In genomic region chr19:35166100-35167063, GRCh38 we compare ENCODE assay signal across 1 cellular context.
TF ChIP-seq lines count a peak whose summit lies in the region.

No MANE protein-coding gene starts in this region.

TF ChIP-seq in K562, 482 proteins besides CTCF, POLR2A, EP300 and RAD21 (continued from another document and continues in another):
- peak; percentile 74 for TF ChIP-seq PKNOX1 (IDR thresholded peaks at IDR 0.05)
- TF ChIP-seq HDAC8 (tag; IDR thresholded peaks at IDR 0.05), result no peak
- TF ChIP-seq FOXJ2 (tag; IDR thresholded peaks at IDR 0.05), result peak; percentile 16; the same call in 1 of the 2 replicates
- TF ChIP-seq, protein P1, sequence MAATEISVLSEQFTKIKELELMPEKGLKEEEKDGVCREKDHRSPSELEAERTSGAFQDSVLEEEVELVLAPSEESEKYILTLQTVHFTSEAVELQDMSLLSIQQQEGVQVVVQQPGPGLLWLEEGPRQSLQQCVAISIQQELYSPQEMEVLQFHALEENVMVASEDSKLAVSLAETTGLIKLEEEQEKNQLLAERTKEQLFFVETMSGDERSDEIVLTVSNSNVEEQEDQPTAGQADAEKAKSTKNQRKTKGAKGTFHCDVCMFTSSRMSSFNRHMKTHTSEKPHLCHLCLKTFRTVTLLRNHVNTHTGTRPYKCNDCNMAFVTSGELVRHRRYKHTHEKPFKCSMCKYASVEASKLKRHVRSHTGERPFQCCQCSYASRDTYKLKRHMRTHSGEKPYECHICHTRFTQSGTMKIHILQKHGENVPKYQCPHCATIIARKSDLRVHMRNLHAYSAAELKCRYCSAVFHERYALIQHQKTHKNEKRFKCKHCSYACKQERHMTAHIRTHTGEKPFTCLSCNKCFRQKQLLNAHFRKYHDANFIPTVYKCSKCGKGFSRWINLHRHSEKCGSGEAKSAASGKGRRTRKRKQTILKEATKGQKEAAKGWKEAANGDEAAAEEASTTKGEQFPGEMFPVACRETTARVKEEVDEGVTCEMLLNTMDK (IDR thresholded peaks at IDR 0.05; ENCODE audit: borderline replicate concordance, insufficient read depth, low read depth, low read length, poor library complexity, severe bottlenecking), result no peak
- TF ChIP-seq ZNF3 (CRISPR knock-in tag; IDR thresholded peaks at IDR 0.05), result no peak
- TF ChIP-seq, protein P2, sequence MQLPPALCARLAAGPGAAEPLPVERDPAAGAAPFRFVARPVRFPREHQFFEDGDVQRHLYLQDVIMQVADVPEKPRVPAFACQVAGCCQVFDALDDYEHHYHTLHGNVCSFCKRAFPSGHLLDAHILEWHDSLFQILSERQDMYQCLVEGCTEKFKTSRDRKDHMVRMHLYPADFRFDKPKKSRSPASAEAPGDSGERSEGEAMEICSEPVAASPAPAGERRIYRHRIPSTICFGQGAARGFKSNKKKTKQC (CRISPR knock-in tag; IDR thresholded peaks at IDR 0.05), result no peak
- TF ChIP-seq, protein P3, sequence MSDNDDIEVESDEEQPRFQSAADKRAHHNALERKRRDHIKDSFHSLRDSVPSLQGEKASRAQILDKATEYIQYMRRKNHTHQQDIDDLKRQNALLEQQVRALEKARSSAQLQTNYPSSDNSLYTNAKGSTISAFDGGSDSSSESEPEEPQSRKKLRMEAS (CRISPR knock-in tag; IDR thresholded peaks at IDR 0.05), result peak; percentile 48; the same call in 1 of the 2 replicates
- TF ChIP-seq MCM5 (IDR thresholded peaks at IDR 0.05; ENCODE audit: low read depth), result no peak
- TF ChIP-seq SRSF9 (IDR thresholded peaks at IDR 0.05; ENCODE audit: borderline replicate concordance, low read depth, low read length), result no peak
- no peak for TF ChIP-seq U2AF2 (optimal IDR thresholded peaks at IDR 0.05; ENCODE audit: low read depth, low read length)
- TF ChIP-seq, protein P4, sequence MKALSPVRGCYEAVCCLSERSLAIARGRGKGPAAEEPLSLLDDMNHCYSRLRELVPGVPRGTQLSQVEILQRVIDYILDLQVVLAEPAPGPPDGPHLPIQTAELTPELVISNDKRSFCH (CRISPR knock-in tag; IDR thresholded peaks at IDR 0.05), result no peak
- TF ChIP-seq, protein P4 (tag; IDR thresholded peaks at IDR 0.05), result peak; percentile 58; the same call in 1 of the 2 replicates
- TF ChIP-seq ZNF551 (CRISPR knock-in tag; IDR thresholded peaks at IDR 0.05), result no peak
- TF ChIP-seq EWSR1 (IDR thresholded peaks at IDR 0.05; ENCODE audit: borderline replicate concordance, low read depth, partially characterized antibody), result no peak
- no peak for TF ChIP-seq BCOR (IDR thresholded peaks at IDR 0.05)
- TF ChIP-seq, protein P5, sequence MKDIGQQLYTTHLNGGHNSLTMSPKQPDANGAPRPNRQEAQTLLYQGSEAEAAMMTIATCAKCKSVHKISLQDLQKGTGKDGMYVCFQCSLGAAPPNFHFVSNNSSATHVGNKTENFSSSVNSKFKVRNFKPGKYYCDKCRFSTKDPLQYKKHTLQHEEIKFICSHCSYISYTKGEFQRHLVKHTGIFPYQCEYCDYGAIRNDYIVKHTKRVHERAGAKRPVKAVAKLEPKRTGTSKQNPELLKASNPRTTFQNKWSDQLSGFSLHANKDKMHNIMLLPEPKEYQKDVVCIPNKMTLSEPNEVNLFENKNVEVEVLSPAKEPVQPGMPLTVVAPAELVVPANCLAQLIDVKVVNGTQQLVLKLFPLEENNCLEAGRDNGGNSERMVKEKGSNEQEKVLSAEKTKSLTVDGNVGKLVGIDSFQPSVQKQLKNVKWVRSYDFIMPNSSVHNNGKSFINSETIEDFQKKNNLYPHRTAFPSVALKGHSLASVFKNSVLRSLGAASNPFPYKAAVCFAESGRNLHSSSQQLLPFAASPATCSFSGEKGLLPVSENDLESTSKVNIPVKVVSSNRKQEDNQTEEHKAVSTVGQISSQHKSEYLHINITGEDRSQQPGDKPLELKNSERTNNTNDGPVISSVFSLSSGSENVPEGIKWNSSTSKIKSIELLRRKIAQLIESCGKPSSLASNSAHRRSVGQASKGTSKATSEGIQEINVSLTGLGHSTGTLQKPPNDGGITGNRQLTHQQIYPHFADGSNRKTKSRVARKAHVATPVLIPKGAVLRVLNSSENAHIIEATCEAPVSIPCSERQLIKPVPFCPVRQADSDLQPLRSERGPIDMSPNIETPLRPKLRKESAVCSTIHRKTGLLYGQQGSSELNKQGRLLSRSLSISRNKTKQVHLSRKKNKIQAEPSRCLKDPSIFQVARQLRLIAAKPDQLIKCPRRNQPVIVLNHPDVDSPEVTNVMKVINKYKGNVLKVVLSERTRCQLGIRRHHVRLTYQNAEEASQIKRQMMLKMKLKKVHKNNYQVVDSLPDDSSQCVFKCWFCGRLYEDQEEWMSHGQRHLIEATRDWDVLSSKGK (CRISPR knock-in tag; IDR thresholded peaks at IDR 0.05), result no peak
- TF ChIP-seq HDAC2 (IDR thresholded peaks at IDR 0.05), result peak; percentile 59
- peak; percentile 32 for TF ChIP-seq E2F6 (IDR thresholded peaks at IDR 0.05; ENCODE audit: borderline replicate concordance in 1 of 2, extremely low read depth in 1 of 2, insufficient read depth in 1 of 2, insufficient read length in 1 of 2, low read depth in 1 of 2, low read length in 1 of 2, poor library complexity in 1 of 2, severe bottlenecking in 1 of 2)
- TF ChIP-seq ZNF780A (CRISPR knock-in tag; IDR thresholded peaks at IDR 0.05), result no peak
- no peak for TF ChIP-seq HNRNPH1 (optimal IDR thresholded peaks at IDR 0.05; ENCODE audit: low read depth, low read length)
- peak; percentile 56; the same call in 1 of the 2 replicates for TF ChIP-seq TAL1 (IDR thresholded peaks at IDR 0.05)
- TF ChIP-seq, protein P6, sequence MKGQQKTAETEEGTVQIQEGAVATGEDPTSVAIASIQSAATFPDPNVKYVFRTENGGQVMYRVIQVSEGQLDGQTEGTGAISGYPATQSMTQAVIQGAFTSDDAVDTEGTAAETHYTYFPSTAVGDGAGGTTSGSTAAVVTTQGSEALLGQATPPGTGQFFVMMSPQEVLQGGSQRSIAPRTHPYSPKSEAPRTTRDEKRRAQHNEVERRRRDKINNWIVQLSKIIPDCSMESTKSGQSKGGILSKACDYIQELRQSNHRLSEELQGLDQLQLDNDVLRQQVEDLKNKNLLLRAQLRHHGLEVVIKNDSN (CRISPR knock-in tag; IDR thresholded peaks at IDR 0.05), result peak; percentile 91
- TF ChIP-seq EP400 (IDR thresholded peaks at IDR 0.05), result peak; percentile 66; the same call in 1 of the 2 replicates
- TF ChIP-seq, protein P7, sequence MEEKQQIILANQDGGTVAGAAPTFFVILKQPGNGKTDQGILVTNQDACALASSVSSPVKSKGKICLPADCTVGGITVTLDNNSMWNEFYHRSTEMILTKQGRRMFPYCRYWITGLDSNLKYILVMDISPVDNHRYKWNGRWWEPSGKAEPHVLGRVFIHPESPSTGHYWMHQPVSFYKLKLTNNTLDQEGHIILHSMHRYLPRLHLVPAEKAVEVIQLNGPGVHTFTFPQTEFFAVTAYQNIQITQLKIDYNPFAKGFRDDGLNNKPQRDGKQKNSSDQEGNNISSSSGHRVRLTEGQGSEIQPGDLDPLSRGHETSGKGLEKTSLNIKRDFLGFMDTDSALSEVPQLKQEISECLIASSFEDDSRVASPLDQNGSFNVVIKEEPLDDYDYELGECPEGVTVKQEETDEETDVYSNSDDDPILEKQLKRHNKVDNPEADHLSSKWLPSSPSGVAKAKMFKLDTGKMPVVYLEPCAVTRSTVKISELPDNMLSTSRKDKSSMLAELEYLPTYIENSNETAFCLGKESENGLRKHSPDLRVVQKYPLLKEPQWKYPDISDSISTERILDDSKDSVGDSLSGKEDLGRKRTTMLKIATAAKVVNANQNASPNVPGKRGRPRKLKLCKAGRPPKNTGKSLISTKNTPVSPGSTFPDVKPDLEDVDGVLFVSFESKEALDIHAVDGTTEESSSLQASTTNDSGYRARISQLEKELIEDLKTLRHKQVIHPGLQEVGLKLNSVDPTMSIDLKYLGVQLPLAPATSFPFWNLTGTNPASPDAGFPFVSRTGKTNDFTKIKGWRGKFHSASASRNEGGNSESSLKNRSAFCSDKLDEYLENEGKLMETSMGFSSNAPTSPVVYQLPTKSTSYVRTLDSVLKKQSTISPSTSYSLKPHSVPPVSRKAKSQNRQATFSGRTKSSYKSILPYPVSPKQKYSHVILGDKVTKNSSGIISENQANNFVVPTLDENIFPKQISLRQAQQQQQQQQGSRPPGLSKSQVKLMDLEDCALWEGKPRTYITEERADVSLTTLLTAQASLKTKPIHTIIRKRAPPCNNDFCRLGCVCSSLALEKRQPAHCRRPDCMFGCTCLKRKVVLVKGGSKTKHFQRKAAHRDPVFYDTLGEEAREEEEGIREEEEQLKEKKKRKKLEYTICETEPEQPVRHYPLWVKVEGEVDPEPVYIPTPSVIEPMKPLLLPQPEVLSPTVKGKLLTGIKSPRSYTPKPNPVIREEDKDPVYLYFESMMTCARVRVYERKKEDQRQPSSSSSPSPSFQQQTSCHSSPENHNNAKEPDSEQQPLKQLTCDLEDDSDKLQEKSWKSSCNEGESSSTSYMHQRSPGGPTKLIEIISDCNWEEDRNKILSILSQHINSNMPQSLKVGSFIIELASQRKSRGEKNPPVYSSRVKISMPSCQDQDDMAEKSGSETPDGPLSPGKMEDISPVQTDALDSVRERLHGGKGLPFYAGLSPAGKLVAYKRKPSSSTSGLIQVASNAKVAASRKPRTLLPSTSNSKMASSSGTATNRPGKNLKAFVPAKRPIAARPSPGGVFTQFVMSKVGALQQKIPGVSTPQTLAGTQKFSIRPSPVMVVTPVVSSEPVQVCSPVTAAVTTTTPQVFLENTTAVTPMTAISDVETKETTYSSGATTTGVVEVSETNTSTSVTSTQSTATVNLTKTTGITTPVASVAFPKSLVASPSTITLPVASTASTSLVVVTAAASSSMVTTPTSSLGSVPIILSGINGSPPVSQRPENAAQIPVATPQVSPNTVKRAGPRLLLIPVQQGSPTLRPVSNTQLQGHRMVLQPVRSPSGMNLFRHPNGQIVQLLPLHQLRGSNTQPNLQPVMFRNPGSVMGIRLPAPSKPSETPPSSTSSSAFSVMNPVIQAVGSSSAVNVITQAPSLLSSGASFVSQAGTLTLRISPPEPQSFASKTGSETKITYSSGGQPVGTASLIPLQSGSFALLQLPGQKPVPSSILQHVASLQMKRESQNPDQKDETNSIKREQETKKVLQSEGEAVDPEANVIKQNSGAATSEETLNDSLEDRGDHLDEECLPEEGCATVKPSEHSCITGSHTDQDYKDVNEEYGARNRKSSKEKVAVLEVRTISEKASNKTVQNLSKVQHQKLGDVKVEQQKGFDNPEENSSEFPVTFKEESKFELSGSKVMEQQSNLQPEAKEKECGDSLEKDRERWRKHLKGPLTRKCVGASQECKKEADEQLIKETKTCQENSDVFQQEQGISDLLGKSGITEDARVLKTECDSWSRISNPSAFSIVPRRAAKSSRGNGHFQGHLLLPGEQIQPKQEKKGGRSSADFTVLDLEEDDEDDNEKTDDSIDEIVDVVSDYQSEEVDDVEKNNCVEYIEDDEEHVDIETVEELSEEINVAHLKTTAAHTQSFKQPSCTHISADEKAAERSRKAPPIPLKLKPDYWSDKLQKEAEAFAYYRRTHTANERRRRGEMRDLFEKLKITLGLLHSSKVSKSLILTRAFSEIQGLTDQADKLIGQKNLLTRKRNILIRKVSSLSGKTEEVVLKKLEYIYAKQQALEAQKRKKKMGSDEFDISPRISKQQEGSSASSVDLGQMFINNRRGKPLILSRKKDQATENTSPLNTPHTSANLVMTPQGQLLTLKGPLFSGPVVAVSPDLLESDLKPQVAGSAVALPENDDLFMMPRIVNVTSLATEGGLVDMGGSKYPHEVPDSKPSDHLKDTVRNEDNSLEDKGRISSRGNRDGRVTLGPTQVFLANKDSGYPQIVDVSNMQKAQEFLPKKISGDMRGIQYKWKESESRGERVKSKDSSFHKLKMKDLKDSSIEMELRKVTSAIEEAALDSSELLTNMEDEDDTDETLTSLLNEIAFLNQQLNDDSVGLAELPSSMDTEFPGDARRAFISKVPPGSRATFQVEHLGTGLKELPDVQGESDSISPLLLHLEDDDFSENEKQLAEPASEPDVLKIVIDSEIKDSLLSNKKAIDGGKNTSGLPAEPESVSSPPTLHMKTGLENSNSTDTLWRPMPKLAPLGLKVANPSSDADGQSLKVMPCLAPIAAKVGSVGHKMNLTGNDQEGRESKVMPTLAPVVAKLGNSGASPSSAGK (IDR thresholded peaks at IDR 0.05), result peak; percentile 68
- TF ChIP-seq RBM25 (IDR thresholded peaks at IDR 0.05; ENCODE audit: low read depth, low read length, severe bottlenecking), result peak; percentile 20
- no peak for TF ChIP-seq ATF1 (CRISPR knock-in tag; IDR thresholded peaks at IDR 0.05)
- peak; percentile 41; the same call in 1 of the 2 replicates for TF ChIP-seq ATF1 (tag; IDR thresholded peaks at IDR 0.05)
- no peak for TF ChIP-seq MXI1 (IDR thresholded peaks at IDR 0.05; ENCODE audit: low read depth, low read length)
- TF ChIP-seq NUFIP1 (IDR thresholded peaks at IDR 0.05; ENCODE audit: partially characterized antibody), result no peak
- TF ChIP-seq, protein P8, sequence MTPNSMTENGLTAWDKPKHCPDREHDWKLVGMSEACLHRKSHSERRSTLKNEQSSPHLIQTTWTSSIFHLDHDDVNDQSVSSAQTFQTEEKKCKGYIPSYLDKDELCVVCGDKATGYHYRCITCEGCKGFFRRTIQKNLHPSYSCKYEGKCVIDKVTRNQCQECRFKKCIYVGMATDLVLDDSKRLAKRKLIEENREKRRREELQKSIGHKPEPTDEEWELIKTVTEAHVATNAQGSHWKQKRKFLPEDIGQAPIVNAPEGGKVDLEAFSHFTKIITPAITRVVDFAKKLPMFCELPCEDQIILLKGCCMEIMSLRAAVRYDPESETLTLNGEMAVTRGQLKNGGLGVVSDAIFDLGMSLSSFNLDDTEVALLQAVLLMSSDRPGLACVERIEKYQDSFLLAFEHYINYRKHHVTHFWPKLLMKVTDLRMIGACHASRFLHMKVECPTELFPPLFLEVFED (CRISPR knock-in tag; conservative IDR thresholded peaks at IDR 0.05), result no peak
- peak; percentile 40; the same call in 1 of the 2 replicates for TF ChIP-seq MYNN (IDR thresholded peaks at IDR 0.05)
- no peak for TF ChIP-seq MYNN (CRISPR knock-in tag; IDR thresholded peaks at IDR 0.05)
- peak; percentile 54; the same call in 1 of the 2 replicates for TF ChIP-seq RNF2 (IDR thresholded peaks at IDR 0.05)
- TF ChIP-seq GATA2 (CRISPR knock-in tag; IDR thresholded peaks at IDR 0.05), result peak; percentile 98
- 0 out of 2 replicates have a peak, but pooled peaks have one; percentile 42 for TF ChIP-seq SMAD4 (CRISPR knock-in tag; conservative IDR thresholded peaks at IDR 0.05)
- no peak for TF ChIP-seq PCBP1 (IDR thresholded peaks at IDR 0.05; ENCODE audit: low read depth, low read length, poor library complexity, severe bottlenecking)
- TF ChIP-seq PML (IDR thresholded peaks at IDR 0.05; ENCODE audit: low read length), result 0 out of 2 replicates have a peak, but pooled peaks have one; percentile 33
